8 cellular contexts compared by ENCODE assay signal in genomic region chr9:131738838-131739191, GRCh38. TPM values are rescaled to one million over a fixed set of nuclear protein-coding genes. Genes with fewer than 3 reads are reported as not detected.
A peak's percentile ranks its signal among the peaks of the same experiment; 100 is the strongest.
DNase-seq lines count a peak whose midpoint lies in the region; ATAC-seq and TF ChIP-seq lines count a peak whose summit lies in the region.

No MANE protein-coding gene starts in this region.

- no peaks in the 10 kb centered on the region for H3K27me3 Mint-ChIP-seq in activated T-helper 17 cell treated with anti-CD3 and anti-CD28 coated beads, Interleukin-2, amount 50 U/mL, for 72 hours

- H3K27ac ChIP-seq in 22Rv1 = peak overlapping the region; percentile 56; the same call in 1 of the 2 replicates
- H3K27ac ChIP-seq in substantia nigra (ENCODE audit: low read depth, low read length, poor library complexity, severe bottlenecking) = peak overlapping the region; percentile 74

- ATAC-seq in GM18511 (IDR thresholded peaks at IDR 0.05; ENCODE audit: unreplicated experiment) (peak; percentile 4), HG03460 (IDR thresholded peaks at IDR 0.05; ENCODE audit: unreplicated experiment) (no peak), GM19324 (IDR thresholded peaks at IDR 0.05; ENCODE audit: low FRiP score, unreplicated experiment) (no peak)
- ATAC-seq in activated T-helper 17 cell treated with anti-CD3 and anti-CD28 coated beads, Interleukin-2, amount 50 U/mL, for 72 hours (replicated peaks) = peak; percentile 12

- peaks cover 43% of the 10 kb centered on the region for H3K4me1 Mint-ChIP-seq in activated T-helper 17 cell treated with anti-CD3 and anti-CD28 coated beads, Interleukin-2, amount 50 U/mL, for 72 hours

- DNase-seq in iPS-NIHi7 (ENCODE audit: extremely low spot score) (peak; percentile 63), substantia nigra (lab: John Stamatoyannopoulos, UW) (no peak), SKM-1 (lab: John Stamatoyannopoulos, UW; ENCODE audit: unreplicated experiment) (no peak)

- peak overlapping the region; percentile 87 for H3K4me3 Mint-ChIP-seq in activated T-helper 17 cell treated with anti-CD3 and anti-CD28 coated beads, Interleukin-2, amount 50 U/mL, for 72 hours

- H3K9me3 Mint-ChIP-seq in activated T-helper 17 cell treated with anti-CD3 and anti-CD28 coated beads, Interleukin-2, amount 50 U/mL, for 72 hours = no peaks in the 10 kb centered on the region

- TF ChIP-seq CTCF in 22Rv1 (IDR thresholded peaks at IDR 0.05) = no peak

- peak overlapping the region; percentile 78 for H3K27ac Mint-ChIP-seq in activated T-helper 17 cell treated with anti-CD3 and anti-CD28 coated beads, Interleukin-2, amount 50 U/mL, for 72 hours

- H3K36me3 Mint-ChIP-seq in activated T-helper 17 cell treated with anti-CD3 and anti-CD28 coated beads, Interleukin-2, amount 50 U/mL, for 72 hours (ENCODE audit: low read depth) = peaks cover 50% of the 10 kb centered on the region

RNA-seq across cellular contexts. Expression of gene RAPGEF1, which starts 1.1 kb away (rescaled TPM):
- total RNA-seq in activated T-helper 17 cell treated with anti-CD3 and anti-CD28 coated beads, Interleukin-2, amount 50 U/mL, for 72 hours = 100 to 1,000 TPM; 147 to 167 TPM

Comparison
In these comparisons a context has a peak if more than half of its experiments do, and no peak if none do; other contexts are left out.
1. ATAC-seq: peak in GM18511 (single experiment) and activated T-helper 17 cell treated with anti-CD3 and anti-CD28 coated beads, Interleukin-2, amount 50 U/mL, for 72 hours (single experiment); none in HG03460 (single experiment) and GM19324 (single experiment).